Comparison of ENCODE assay signal across 1 cellular context in the genomic region with DNA sequence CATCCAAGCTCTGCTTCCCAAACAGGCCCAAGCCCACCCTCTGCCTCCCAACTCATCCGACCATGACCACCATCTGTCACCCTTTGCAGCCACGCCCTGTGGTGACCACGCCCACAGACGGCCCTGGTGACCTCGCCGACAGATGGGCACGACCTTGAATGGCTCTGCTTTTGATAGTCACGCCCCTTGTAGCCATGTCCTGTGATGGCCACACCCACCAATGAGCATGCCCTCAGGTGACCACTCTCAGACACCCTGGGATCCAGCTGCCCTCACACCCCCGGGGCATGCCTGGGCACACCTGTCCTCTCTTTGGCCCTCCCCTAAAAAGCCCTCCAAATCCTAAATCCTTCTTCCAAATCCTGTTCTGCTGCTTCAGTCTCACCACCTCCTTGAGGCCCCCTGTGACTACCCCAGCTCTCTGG.
A peak's percentile ranks its signal among the peaks of the same experiment; 100 is the strongest.
TF ChIP-seq lines count a peak whose summit lies in the region.

No MANE protein-coding gene starts in this region.

TF ChIP-seq in HepG2, 621 proteins besides CTCF, POLR2A, EP300 and RAD21 (continued from another document):
- TF ChIP-seq, protein P1, sequence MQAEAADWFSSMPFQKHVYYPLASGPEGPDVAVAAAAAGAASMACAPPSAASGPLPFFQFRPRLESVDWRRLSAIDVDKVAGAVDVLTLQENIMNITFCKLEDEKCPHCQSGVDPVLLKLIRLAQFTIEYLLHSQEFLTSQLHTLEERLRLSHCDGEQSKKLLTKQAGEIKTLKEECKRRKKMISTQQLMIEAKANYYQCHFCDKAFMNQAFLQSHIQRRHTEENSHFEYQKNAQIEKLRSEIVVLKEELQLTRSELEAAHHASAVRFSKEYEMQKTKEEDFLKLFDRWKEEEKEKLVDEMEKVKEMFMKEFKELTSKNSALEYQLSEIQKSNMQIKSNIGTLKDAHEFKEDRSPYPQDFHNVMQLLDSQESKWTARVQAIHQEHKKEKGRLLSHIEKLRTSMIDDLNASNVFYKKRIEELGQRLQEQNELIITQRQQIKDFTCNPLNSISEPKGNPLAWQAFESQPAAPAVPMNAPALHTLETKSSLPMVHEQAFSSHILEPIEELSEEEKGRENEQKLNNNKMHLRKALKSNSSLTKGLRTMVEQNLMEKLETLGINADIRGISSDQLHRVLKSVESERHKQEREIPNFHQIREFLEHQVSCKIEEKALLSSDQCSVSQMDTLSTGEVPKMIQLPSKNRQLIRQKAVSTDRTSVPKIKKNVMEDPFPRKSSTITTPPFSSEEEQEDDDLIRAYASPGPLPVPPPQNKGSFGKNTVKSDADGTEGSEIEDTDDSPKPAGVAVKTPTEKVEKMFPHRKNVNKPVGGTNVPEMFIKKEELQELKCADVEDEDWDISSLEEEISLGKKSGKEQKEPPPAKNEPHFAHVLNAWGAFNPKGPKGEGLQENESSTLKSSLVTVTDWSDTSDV (CRISPR knock-in tag; IDR thresholded peaks at IDR 0.05), result no peak
- TF ChIP-seq ZNF839 (CRISPR knock-in tag; IDR thresholded peaks at IDR 0.05; ENCODE audit: borderline replicate concordance), result 0 out of 2 replicates have a peak, but pooled peaks have one; percentile 3
